In genomic region chr2:88766082-88766481, GRCh38 we compare ENCODE assay signal across 7 cellular contexts.
DNase-seq lines count a peak whose midpoint lies in the region; ATAC-seq and TF ChIP-seq lines count a peak whose summit lies in the region.
"Not testable (repeated sequence)": the region's sequence is repeated elsewhere in the genome, so short reads cannot be mapped to it uniquely, and the experiment has no call there.

No MANE protein-coding gene starts in this region.

- H4K20me1 ChIP-seq in GM23338 (replicated peaks; ENCODE audit: insufficient read depth), result not testable (repeated sequence)

- peak; percentile 12; the same call in 2 of the 3 replicates for ATAC-seq in GM23338
- not testable (repeated sequence) for ATAC-seq in naive B cell (ENCODE audit: low read depth in 2 of 2)

- H3K9me2 ChIP-seq in GM23338 (ENCODE audit: insufficient read depth), result not testable (repeated sequence)

- H3K9me3 ChIP-seq in SK-N-MC (ENCODE audit: low read depth, low read length); colonic mucosa; left ventricle myocardium inferior (replicated peaks); skeletal muscle tissue (ENCODE audit: control insufficient read depth in 3 of 3, low read length in 3 of 3): not testable (repeated sequence)

- H3K4me1 Mint-ChIP-seq in GM23338; activated T-helper 1 cell treated with anti-CD3 and anti-CD28 coated beads, Interleukin-12 subunit alpha, Interleukin-12 subunit beta, Interleukin-2, Interleukin-4 antibody, amounts not matched to agents 30 ng/mL and 10 ng/mL and 1 ng/mL, durations not matched to agents 14 hours and 24 hours and 36 hours (ENCODE audit: low read depth): not testable (repeated sequence)
- H3K4me1 Mint-ChIP-seq in naive B cell, result peaks cover 5 to 14% (median 7%) of the 10 kb centered on the region in 3 donors

- peak overlapping the region; percentile 91 for H3K4me2 ChIP-seq in GM23338

- H3K36me3 ChIP-seq in GM23338 (ENCODE audit: insufficient read depth); SK-N-MC (ENCODE audit: insufficient read depth, low read length); colonic mucosa; left ventricle myocardium inferior; skeletal muscle tissue (ENCODE audit: control insufficient read depth in 3 of 3, insufficient read depth in 3 of 3, low read length in 3 of 3): not testable (repeated sequence)

- H3K4me3 Mint-ChIP-seq in GM23338 (peak overlapping the region; percentile 84), naive B cell (peak overlapping the region; percentile 51 to 88 (median 82))
- peak overlapping the region; percentile 81 for H3K4me3 Mint-ChIP-seq in activated T-helper 1 cell treated with anti-CD3 and anti-CD28 coated beads, Interleukin-12 subunit alpha, Interleukin-12 subunit beta, Interleukin-2, Interleukin-4 antibody, amounts not matched to agents 30 ng/mL and 10 ng/mL and 1 ng/mL, durations not matched to agents 14 hours and 24 hours and 36 hours

- H3K4me3 ChIP-seq in GM23338 (peak overlapping the region; percentile 58), SK-N-MC (peak overlapping the region; percentile 80), colonic mucosa (peak overlapping the region; percentile 11), left ventricle myocardium inferior (peak overlapping the region; percentile 61), skeletal muscle tissue (ENCODE audit: low read length in 3 of 3) (peak overlapping the region in 2 of 3 donors; percentile 51 to 56)

- H3K27ac Mint-ChIP-seq in GM23338; activated T-helper 1 cell treated with anti-CD3 and anti-CD28 coated beads, Interleukin-12 subunit alpha, Interleukin-12 subunit beta, Interleukin-2, Interleukin-4 antibody, amounts not matched to agents 30 ng/mL and 10 ng/mL and 1 ng/mL, durations not matched to agents 14 hours and 24 hours and 36 hours: not testable (repeated sequence)
- peak overlapping the region in 1 of 6 donors; percentile 72 for H3K27ac Mint-ChIP-seq in naive B cell

- H3K36me3 Mint-ChIP-seq in GM23338 (ENCODE audit: low read depth); activated T-helper 1 cell treated with anti-CD3 and anti-CD28 coated beads, Interleukin-12 subunit alpha, Interleukin-12 subunit beta, Interleukin-2, Interleukin-4 antibody, amounts not matched to agents 30 ng/mL and 10 ng/mL and 1 ng/mL, durations not matched to agents 14 hours and 24 hours and 36 hours (ENCODE audit: low read depth); naive B cell: not testable (repeated sequence)

- peaks cover 20% of the 10 kb centered on the region; the same call in 2 of the 3 replicates for H3K9me3 Mint-ChIP-seq in GM23338
- not testable (repeated sequence) for H3K9me3 Mint-ChIP-seq in activated T-helper 1 cell treated with anti-CD3 and anti-CD28 coated beads, Interleukin-12 subunit alpha, Interleukin-12 subunit beta, Interleukin-2, Interleukin-4 antibody, amounts not matched to agents 30 ng/mL and 10 ng/mL and 1 ng/mL, durations not matched to agents 14 hours and 24 hours and 36 hours; naive B cell

- H2AFZ ChIP-seq in GM23338, result peak overlapping the region; percentile 84

- peak overlapping the region; percentile 73 for H3K9ac ChIP-seq in SK-N-MC (ENCODE audit: insufficient read length)
- not testable (repeated sequence) for H3K9ac ChIP-seq in colonic mucosa (ENCODE audit: low read depth in 2 of 2, low read length in 2 of 2)
- H3K9ac ChIP-seq in skeletal muscle tissue (ENCODE audit: low read depth in 1 of 3, low read length in 3 of 3), result peak overlapping the region in 1 of 3 donors; percentile 3

- H3K4me1 ChIP-seq in GM23338 (ENCODE audit: insufficient read depth); colonic mucosa: not testable (repeated sequence)
- H3K4me1 ChIP-seq in left ventricle myocardium inferior (peaks cover 14% of the 10 kb centered on the region), skeletal muscle tissue (ENCODE audit: control insufficient read depth in 3 of 3, insufficient read depth in 3 of 3, low read length in 3 of 3) (peaks cover 8 to 14% (median 10%) of the 10 kb centered on the region in 3 donors)

- H3K27me3 ChIP-seq in GM23338 (ENCODE audit: insufficient read depth), result peaks cover 49% of the 10 kb centered on the region
- H3K27me3 ChIP-seq in colonic mucosa, result peaks cover 10% of the 10 kb centered on the region
- peaks cover 31% of the 10 kb centered on the region for H3K27me3 ChIP-seq in left ventricle myocardium inferior (ENCODE audit: low read depth)
- peaks cover 15 to 24% (median 23%) of the 10 kb centered on the region in 3 donors for H3K27me3 ChIP-seq in skeletal muscle tissue (ENCODE audit: control insufficient read depth in 3 of 3, insufficient read depth in 3 of 3, low read length in 3 of 3)

- H3K27me3 Mint-ChIP-seq in GM23338 (ENCODE audit: insufficient read depth, low read depth, poor library complexity) (peaks cover 29% of the 10 kb centered on the region), naive B cell (peaks cover 6 to 19% (median 11%) of the 10 kb centered on the region in 3 donors)
- peaks cover 22% of the 10 kb centered on the region for H3K27me3 Mint-ChIP-seq in activated T-helper 1 cell treated with anti-CD3 and anti-CD28 coated beads, Interleukin-12 subunit alpha, Interleukin-12 subunit beta, Interleukin-2, Interleukin-4 antibody, amounts not matched to agents 30 ng/mL and 10 ng/mL and 1 ng/mL, durations not matched to agents 14 hours and 24 hours and 36 hours (ENCODE audit: insufficient read depth)

- H3K79me2 ChIP-seq in GM23338 (replicated peaks; ENCODE audit: insufficient read depth), result not testable (repeated sequence)

- H3F3A ChIP-seq in GM23338 (replicated peaks; ENCODE audit: low read depth), result not testable (repeated sequence)

- intact Hi-C loops in activated T-helper 1 cell treated with anti-CD3 and anti-CD28 coated beads, Interleukin-12 subunit alpha, Interleukin-12 subunit beta, Interleukin-2, Interleukin-4 antibody, amounts not matched to agents 30 ng/mL and 10 ng/mL and 1 ng/mL, durations not matched to agents 14 hours and 24 hours and 36 hours (cut with micrococcal nuclease); colonic mucosa (cut with DNase I); left ventricle myocardium inferior (cut with micrococcal nuclease): not testable (repeated sequence)

- H3K27ac ChIP-seq in GM23338 (ENCODE audit: low read depth); SK-N-MC; colonic mucosa; left ventricle myocardium inferior (replicated peaks); skeletal muscle tissue (ENCODE audit: low read depth, low read length): not testable (repeated sequence)

- TF ChIP-seq CTCF in GM23338 (conservative IDR thresholded peaks at IDR 0.05; ENCODE audit: low read depth in 2 of 2); colonic mucosa (IDR thresholded peaks at IDR 0.05); left ventricle myocardium inferior (IDR thresholded peaks at IDR 0.05; ENCODE audit: borderline replicate concordance): not testable (repeated sequence)

- not testable (repeated sequence) for DNase-seq in GM23338 (ENCODE audit: low spot score); SK-N-MC (ENCODE audit: low read depth, low spot score); activated T-helper 1 cell treated with anti-CD3 and anti-CD28 coated beads, Interleukin-12 subunit alpha, Interleukin-12 subunit beta, Interleukin-2, Interleukin-4 antibody, amounts not matched to agents 30 ng/mL and 10 ng/mL and 1 ng/mL, durations not matched to agents 14 hours and 24 hours and 36 hours (ENCODE audit: low spot score); colonic mucosa; left ventricle myocardium inferior; naive B cell

Comparison
In these comparisons a context has a peak if more than half of its experiments do, and no peak if none do; other contexts are left out.
1. H3K4me3 ChIP-seq: peak in every context shown above with its lines; median percentile 80 in SK-N-MC; 61 in left ventricle myocardium inferior; 58 in GM23338; 54 in skeletal muscle tissue; 11 in colonic mucosa.